In genomic region chr11:46114378-46114777, GRCh38 we compare ENCODE assay signal across 19 cellular contexts. TPM values are rescaled to one million over a fixed set of nuclear protein-coding genes. Genes with fewer than 3 reads are reported as not detected.
A peak's percentile ranks its signal among the peaks of the same experiment; 100 is the strongest.
DNase-seq lines count a peak whose midpoint lies in the region; ATAC-seq and TF ChIP-seq lines count a peak whose summit lies in the region.
"Had no signal": no experiment of that assay in that cellular context is flagged by ENCODE, and none has a peak within 500 bp of the region (broad histone marks: within the 10 kb centered on the region; RNA-seq: fewer than 3 reads in every experiment).

No MANE protein-coding gene starts in this region.

- H3K4me1 Mint-ChIP-seq in GM23338: peaks cover 34% of the 10 kb centered on the region; the same call in 2 of the 3 replicates
- H3K4me1 Mint-ChIP-seq in activated T-helper 17 cell treated with anti-CD3 and anti-CD28 coated beads, Interleukin-2, amount 50 U/mL, for 72 hours: peaks cover 24% of the 10 kb centered on the region
- H3K4me1 Mint-ChIP-seq in naive thymus-derived CD4-positive, alpha-beta T cell: peaks cover 33 to 68% (median 54%) of the 10 kb centered on the region in 7 donors

- H3K4me2 ChIP-seq in GM23338: no peak overlapping the region

- H3K27ac ChIP-seq in A673 (ENCODE audit: low read depth, low read length, poor library complexity, severe bottlenecking) (peak overlapping the region; percentile 8), GM23338 (ENCODE audit: low read depth) (peak overlapping the region; percentile 7; the same call in 1 of the 2 replicates), psoas muscle (no peak overlapping the region), coronary artery (no peak overlapping the region)
- peak overlapping the region; percentile 71 for H3K27ac ChIP-seq in naive thymus-derived CD4-positive, alpha-beta T cell (ENCODE audit: low read depth, low read length)
- H3K27ac ChIP-seq: breast epithelium had no signal

- WGBS in psoas muscle, 3 donors: 81 to 95% (median 88%) methylated on average over 4 of the region's 4 CpGs

- DNase-seq in A673 (ENCODE audit: low spot score): no peak
- no peak for DNase-seq in GM23338 (ENCODE audit: low spot score)
- DNase-seq in naive thymus-derived CD4-positive, alpha-beta T cell: no peak
- no peak for DNase-seq in psoas muscle
- no peak for DNase-seq in stimulated activated CD4-positive, alpha-beta T cell treated with anti-CD3 and anti-CD28 coated beads, Interleukin-12 subunit alpha, Interleukin-12 subunit beta, amount 100 ng/mL, for 4 hours
- DNase-seq in coronary artery (ENCODE audit: low spot score): no peak
- DNase-seq: activated T-cell treated with anti-CD3 and anti-CD28 coated beads, Interleukin-2, amount 50 U/mL, for 1 hour; DMS79; GOT3; immature natural killer cell; IMR-90; NCI-H2029; NCI-H446; stimulated activated naive CD4-positive, alpha-beta T cell; SW 1271; upper lobe of left lung had no signal

- H3K9me3 ChIP-seq in A673 (ENCODE audit: low read depth, low read length, poor library complexity, severe bottlenecking) (no peaks in the 10 kb centered on the region), psoas muscle (no peaks in the 10 kb centered on the region)
- H3K9me3 ChIP-seq in naive thymus-derived CD4-positive, alpha-beta T cell (ENCODE audit: control insufficient read depth in 2 of 3, low read length in 3 of 3): no peaks in the 10 kb centered on the region
- H3K9me3 ChIP-seq: breast epithelium, upper lobe of left lung had no signal

- POLR2A ChIA-PET in A673 (lab: Charles Lee; ENCODE audit: low non-redundant PET): no interaction called here
- POLR2A ChIA-PET in naive thymus-derived CD4-positive, alpha-beta T cell (lab: Charles Lee): interaction anchor here (0.6 to 1.1 kb wide), 3 partner anchors 9 to 1967 kb away, joined by 3 read pairs; no protein-coding TSS in a partner anchor

- no peaks in the 10 kb centered on the region for H3K9me3 Mint-ChIP-seq in GM23338
- no peaks in the 10 kb centered on the region for H3K9me3 Mint-ChIP-seq in activated T-helper 17 cell treated with anti-CD3 and anti-CD28 coated beads, Interleukin-2, amount 50 U/mL, for 72 hours
- peaks cover 0 to under 1% (median 0%) of the 10 kb centered on the region in 11 donors for H3K9me3 Mint-ChIP-seq in naive thymus-derived CD4-positive, alpha-beta T cell
- H3K9me3 Mint-ChIP-seq: immature natural killer cell had no signal

- H3K36me3 Mint-ChIP-seq in GM23338 (ENCODE audit: low read depth): no peaks in the 10 kb centered on the region
- peaks cover 28% of the 10 kb centered on the region for H3K36me3 Mint-ChIP-seq in activated T-helper 17 cell treated with anti-CD3 and anti-CD28 coated beads, Interleukin-2, amount 50 U/mL, for 72 hours (ENCODE audit: low read depth)
- H3K36me3 Mint-ChIP-seq in naive thymus-derived CD4-positive, alpha-beta T cell: peaks cover 0 to 5% (median 0%) of the 10 kb centered on the region in 5 donors
- H3K36me3 Mint-ChIP-seq: immature natural killer cell had no signal

- ATAC-seq in GM23338 (no peak), psoas muscle (no peak), HG03045 (IDR thresholded peaks at IDR 0.05; ENCODE audit: unreplicated experiment) (no peak)
- no peak for ATAC-seq in activated T-helper 17 cell treated with anti-CD3 and anti-CD28 coated beads, Interleukin-2, amount 50 U/mL, for 72 hours (replicated peaks)
- ATAC-seq in naive thymus-derived CD4-positive, alpha-beta T cell: no peak

- H4K20me1 ChIP-seq in GM23338 (replicated peaks; ENCODE audit: insufficient read depth): no peaks in the 10 kb centered on the region

- no peaks in the 10 kb centered on the region for H3K36me3 ChIP-seq in A673 (ENCODE audit: insufficient read depth, low read length, poor library complexity, severe bottlenecking)
- no peaks in the 10 kb centered on the region for H3K36me3 ChIP-seq in GM23338 (ENCODE audit: insufficient read depth)
- H3K36me3 ChIP-seq in naive thymus-derived CD4-positive, alpha-beta T cell (ENCODE audit: control insufficient read depth in 2 of 3, insufficient read depth in 3 of 3, low read length in 3 of 3): no peaks in the 10 kb centered on the region
- H3K36me3 ChIP-seq in psoas muscle (ENCODE audit: insufficient read depth in 1 of 2, low read depth in 1 of 2): no peaks in the 10 kb centered on the region
- H3K36me3 ChIP-seq: breast epithelium, upper lobe of left lung had no signal

- no peaks in the 10 kb centered on the region for H3K9me2 ChIP-seq in GM23338 (ENCODE audit: insufficient read depth)

- no peak overlapping the region for H3K27ac Mint-ChIP-seq in GM23338
- H3K27ac Mint-ChIP-seq in activated T-helper 17 cell treated with anti-CD3 and anti-CD28 coated beads, Interleukin-2, amount 50 U/mL, for 72 hours: peak overlapping the region; percentile 91
- peak overlapping the region in 4 of 9 donors; percentile 79 to 98 (median 88) for H3K27ac Mint-ChIP-seq in naive thymus-derived CD4-positive, alpha-beta T cell

- no peak overlapping the region for H3K4me3 Mint-ChIP-seq in GM23338
- H3K4me3 Mint-ChIP-seq in activated T-helper 17 cell treated with anti-CD3 and anti-CD28 coated beads, Interleukin-2, amount 50 U/mL, for 72 hours: peak overlapping the region; percentile 92
- no peak overlapping the region for H3K4me3 Mint-ChIP-seq in naive thymus-derived CD4-positive, alpha-beta T cell
- H3K4me3 Mint-ChIP-seq: immature natural killer cell had no signal

- H3K4me3 ChIP-seq in A673 (ENCODE audit: low read depth, low read length, poor library complexity, severe bottlenecking): no peak overlapping the region
- no peak overlapping the region for H3K4me3 ChIP-seq in GM23338
- H3K4me3 ChIP-seq in naive thymus-derived CD4-positive, alpha-beta T cell (ENCODE audit: low read length): no peak overlapping the region
- no peak overlapping the region for H3K4me3 ChIP-seq in psoas muscle
- no peak overlapping the region for H3K4me3 ChIP-seq in coronary artery
- H3K4me3 ChIP-seq: breast epithelium, upper lobe of left lung had no signal

- BruUV-seq in A673 (replicated peaks; lab: Mats Ljungman, UMichigan): no TSS peak

- H3K27me3 Mint-ChIP-seq in GM23338 (ENCODE audit: insufficient read depth, low read depth, poor library complexity): peaks cover 4% of the 10 kb centered on the region
- no peaks in the 10 kb centered on the region for H3K27me3 Mint-ChIP-seq in activated T-helper 17 cell treated with anti-CD3 and anti-CD28 coated beads, Interleukin-2, amount 50 U/mL, for 72 hours
- no peaks in the 10 kb centered on the region for H3K27me3 Mint-ChIP-seq in naive thymus-derived CD4-positive, alpha-beta T cell

- H3K4me1 ChIP-seq in A673 (ENCODE audit: insufficient read depth, low read length, poor library complexity, severe bottlenecking) (peaks cover 47% of the 10 kb centered on the region), GM23338 (ENCODE audit: insufficient read depth) (peaks cover 12% of the 10 kb centered on the region; the same call in 1 of the 2 replicates), psoas muscle (peaks cover 61% of the 10 kb centered on the region)
- H3K4me1 ChIP-seq in naive thymus-derived CD4-positive, alpha-beta T cell (ENCODE audit: control insufficient read depth in 2 of 2, insufficient read depth in 2 of 2, low read length in 2 of 2): peaks cover 24 to 29% of the 10 kb centered on the region in 2 donors
- H3K4me1 ChIP-seq: breast epithelium had no signal

- intact Hi-C loops in A673 (cut with micrococcal nuclease; ENCODE audit: unreplicated experiment) (no loop called here), psoas muscle (cut with DNase I) (no loop called here)
- intact Hi-C loops in naive thymus-derived CD4-positive, alpha-beta T cell (cut with micrococcal nuclease): loop anchor here (5.0 to 10.0 kb wide), 3 partner anchors 272 to 970 kb away; partner anchors contain the start of gene PRDM11 (in 1 of the 2)

- H2AFZ ChIP-seq in GM23338: no peak overlapping the region

- TF ChIP-seq CTCF in A673 (conservative IDR thresholded peaks at IDR 0.05; ENCODE audit: low read depth, low read length) (no peak), GM23338 (conservative IDR thresholded peaks at IDR 0.05; ENCODE audit: low read depth in 2 of 2) (no peak), psoas muscle (IDR thresholded peaks at IDR 0.05) (no peak), coronary artery (IDR thresholded peaks at IDR 0.05) (no peak)

- no peaks in the 10 kb centered on the region for H3F3A ChIP-seq in GM23338 (replicated peaks; ENCODE audit: low read depth)

- H3K79me2 ChIP-seq in GM23338 (replicated peaks; ENCODE audit: insufficient read depth): peaks cover 93% of the 10 kb centered on the region

- CTCF ChIA-PET in A673 (lab: Charles Lee): interaction anchor here (0.6 kb wide), 1 partner anchor 267 kb away, joined by 8 read pairs; no protein-coding TSS in a partner anchor
- CTCF ChIA-PET in naive thymus-derived CD4-positive, alpha-beta T cell (lab: Charles Lee): no interaction called here

- no peaks in the 10 kb centered on the region for H3K27me3 ChIP-seq in A673 (replicated peaks; ENCODE audit: insufficient read depth, low read depth, low read length, poor library complexity)
- H3K27me3 ChIP-seq in GM23338 (ENCODE audit: insufficient read depth): no peaks in the 10 kb centered on the region
- no peaks in the 10 kb centered on the region for H3K27me3 ChIP-seq in naive thymus-derived CD4-positive, alpha-beta T cell (ENCODE audit: control insufficient read depth in 2 of 2, insufficient read depth in 2 of 2, low read length in 2 of 2)
- no peaks in the 10 kb centered on the region for H3K27me3 ChIP-seq in psoas muscle (ENCODE audit: insufficient read depth in 3 of 3, low read length in 2 of 3)
- H3K27me3 ChIP-seq: breast epithelium, upper lobe of left lung had no signal

TF ChIP-seq in GM23338, 12 proteins besides CTCF, POLR2A, EP300 and RAD21 (continues in another document):
- TF ChIP-seq ZNF331 (CRISPR knock-in tag; IDR thresholded peaks at IDR 0.05; ENCODE audit: low read depth): no peak

RNA-seq across cellular contexts. Expression of gene PHF21A, which starts 6.9 kb away (rescaled TPM):
- total RNA-seq in A673 (2021) (77.2 and 106 TPM in 2 replicates), psoas muscle (10 to 100 TPM; 14.8 to 21.3 (median 18.0) TPM)
- 14.2 and 23.6 TPM in 2 replicates for total RNA-seq in GM23338 (2014; rRNA removed; shearing (Covaris generic))
- polyA plus RNA-seq in GM23338 (2016; fragmentation: Nextera tagmentation; extraction: Ambion mirVana) (18.7 and 21.7 TPM in 2 replicates), psoas muscle (10 to 100 TPM in 1 of 3 donors, 1 to 10 TPM in 2; 4.1 to 20.3 (median 8.5) TPM)
- total RNA-seq in activated T-helper 17 cell treated with anti-CD3 and anti-CD28 coated beads, Interleukin-2, amount 50 U/mL, for 72 hours: 10 to 100 TPM; 33.5 to 91.7 TPM
- total RNA-seq in naive thymus-derived CD4-positive, alpha-beta T cell: 10 to 100 TPM; 50.0 to 88.5 (median 56.6) TPM
- 1 to 10 TPM; 7.2 to 7.8 TPM for polyA plus RNA-seq in naive thymus-derived CD4-positive, alpha-beta T cell

Comparison
In these comparisons a context has a peak if more than half of its experiments do, and no peak if none do; other contexts are left out.
1. H3K27ac ChIP-seq: peak in A673 (single experiment), GM23338 (single experiment) and naive thymus-derived CD4-positive, alpha-beta T cell (single experiment); none in psoas muscle (single experiment) and coronary artery (0 of 2).
2. intact Hi-C loops: an anchor here in naive thymus-derived CD4-positive, alpha-beta T cell (5.0 to 10.0 kb wide); none called in A673 and psoas muscle.